Comparison of ENCODE assay signal across 13 cellular contexts in the genomic region with DNA sequence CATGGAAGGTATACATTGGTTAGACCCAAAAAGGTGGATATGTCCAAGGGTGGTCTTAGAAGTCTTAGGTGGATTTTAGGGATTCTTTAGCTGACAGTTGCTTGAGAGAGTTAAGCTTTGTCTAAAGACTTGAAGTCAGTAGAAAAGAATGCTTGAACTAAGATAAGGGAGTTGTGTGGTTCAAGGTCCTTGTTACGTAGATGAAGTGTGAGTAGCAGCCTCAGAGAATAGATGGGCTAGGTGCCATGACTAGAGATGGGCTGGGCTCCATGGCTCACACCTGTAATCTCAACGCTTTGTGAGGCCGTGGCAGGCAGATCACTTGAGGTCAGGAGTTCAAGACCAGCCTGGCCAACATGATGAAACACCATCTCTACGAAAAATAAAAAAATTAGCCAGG. TPM values are rescaled to one million over a fixed set of nuclear protein-coding genes. Genes with fewer than 3 reads are reported as not detected.
A peak's percentile ranks its signal among the peaks of the same experiment; 100 is the strongest.
DNase-seq lines count a peak whose midpoint lies in the region; ATAC-seq and TF ChIP-seq lines count a peak whose summit lies in the region.
"Had no signal": no experiment of that assay in that cellular context is flagged by ENCODE, and none has a peak within 500 bp of the region (broad histone marks: within the 10 kb centered on the region; RNA-seq: fewer than 3 reads in every experiment).

No MANE protein-coding gene starts in this region.

- H3K4me3 ChIP-seq in hepatocyte (no peak overlapping the region), testis (no peak overlapping the region)

- H3K9me3 ChIP-seq in hepatocyte (ENCODE audit: low read depth), result no peaks in the 10 kb centered on the region
- no peaks in the 10 kb centered on the region for H3K9me3 ChIP-seq in testis
- H3K9me3 ChIP-seq: HAP-1 had no signal

- intact Hi-C loops in activated T-helper 1 cell treated with anti-CD3 and anti-CD28 coated beads, Interleukin-12 subunit alpha, Interleukin-12 subunit beta, Interleukin-2, Interleukin-4 antibody, amounts not matched to agents 30 ng/mL and 10 ng/mL and 1 ng/mL, durations not matched to agents 14 hours and 24 hours and 36 hours (cut with micrococcal nuclease), result loop anchor here (5.0 kb wide), 2 partner anchors 160 to 625 kb away; a partner anchor contains a TSS
- intact Hi-C loops in testis (cut with DNase I; ENCODE audit: low total_unique reads), result no loop called here

- H3K79me2 ChIP-seq in hepatocyte, result peaks cover 23% of the 10 kb centered on the region

- H3K4me2 ChIP-seq in hepatocyte, result peak overlapping the region; percentile 82

- H3K27ac Mint-ChIP-seq in activated naive CD4-positive, alpha-beta T cell treated with anti-CD3 and anti-CD28 coated beads, Interleukin-2, amount 50 U/mL, for 24 hours, result no peak overlapping the region
- H3K27ac Mint-ChIP-seq in activated T-helper 1 cell treated with anti-CD3 and anti-CD28 coated beads, Interleukin-12 subunit alpha, Interleukin-12 subunit beta, Interleukin-2, Interleukin-4 antibody, amounts not matched to agents 30 ng/mL and 10 ng/mL and 1 ng/mL, durations not matched to agents 14 hours and 24 hours and 36 hours, result no peak overlapping the region

- H3K4me1 ChIP-seq in hepatocyte (ENCODE audit: insufficient read depth) (peaks cover 12% of the 10 kb centered on the region), testis (peaks cover 8% of the 10 kb centered on the region)

- TF ChIP-seq CTCF in hepatocyte (IDR thresholded peaks at IDR 0.05; ENCODE audit: poor library complexity) (no peak), testis (IDR thresholded peaks at IDR 0.05) (no peak)

- no peaks in the 10 kb centered on the region for H3K9me3 Mint-ChIP-seq in activated naive CD4-positive, alpha-beta T cell treated with anti-CD3 and anti-CD28 coated beads, Interleukin-2, amount 50 U/mL, for 24 hours
- peaks cover 3% of the 10 kb centered on the region for H3K9me3 Mint-ChIP-seq in activated T-helper 1 cell treated with anti-CD3 and anti-CD28 coated beads, Interleukin-12 subunit alpha, Interleukin-12 subunit beta, Interleukin-2, Interleukin-4 antibody, amounts not matched to agents 30 ng/mL and 10 ng/mL and 1 ng/mL, durations not matched to agents 14 hours and 24 hours and 36 hours

- H3K27me3 ChIP-seq in hepatocyte (no peaks in the 10 kb centered on the region), testis (no peaks in the 10 kb centered on the region)
- H3K27me3 ChIP-seq: cardiac muscle cell had no signal

- H3K27me3 Mint-ChIP-seq in activated naive CD4-positive, alpha-beta T cell treated with anti-CD3 and anti-CD28 coated beads, Interleukin-2, amount 50 U/mL, for 24 hours, result no peaks in the 10 kb centered on the region
- peaks cover 1% of the 10 kb centered on the region for H3K27me3 Mint-ChIP-seq in activated T-helper 1 cell treated with anti-CD3 and anti-CD28 coated beads, Interleukin-12 subunit alpha, Interleukin-12 subunit beta, Interleukin-2, Interleukin-4 antibody, amounts not matched to agents 30 ng/mL and 10 ng/mL and 1 ng/mL, durations not matched to agents 14 hours and 24 hours and 36 hours (ENCODE audit: insufficient read depth)

- 72% methylated on average over 4 of the region's 4 CpGs for WGBS in hepatocyte (ENCODE audit: low lambda C conversion rate, missing lambda C conversion rate)
- WGBS in testis, 2 donors, result 52 to 53% methylated on average over 4 of the region's 4 CpGs

- H3K4me1 Mint-ChIP-seq in activated naive CD4-positive, alpha-beta T cell treated with anti-CD3 and anti-CD28 coated beads, Interleukin-2, amount 50 U/mL, for 24 hours, result peaks cover 38% of the 10 kb centered on the region
- H3K4me1 Mint-ChIP-seq in activated T-helper 1 cell treated with anti-CD3 and anti-CD28 coated beads, Interleukin-12 subunit alpha, Interleukin-12 subunit beta, Interleukin-2, Interleukin-4 antibody, amounts not matched to agents 30 ng/mL and 10 ng/mL and 1 ng/mL, durations not matched to agents 14 hours and 24 hours and 36 hours (ENCODE audit: low read depth), result peaks cover 23% of the 10 kb centered on the region

- TF ChIP-seq POLR2A in testis (IDR thresholded peaks at IDR 0.05), result no peak

- DNase-seq in activated naive CD4-positive, alpha-beta T cell (lab: John Stamatoyannopoulos, UW), result no peak
- no peak for DNase-seq in activated T-helper 1 cell treated with anti-CD3 and anti-CD28 coated beads, Interleukin-12 subunit alpha, Interleukin-12 subunit beta, Interleukin-2, Interleukin-4 antibody, amounts not matched to agents 30 ng/mL and 10 ng/mL and 1 ng/mL, durations not matched to agents 14 hours and 24 hours and 36 hours (ENCODE audit: low spot score)
- DNase-seq in hepatocyte (ENCODE audit: low spot score) (peak; percentile 46), testis (peak; percentile 51), NCI-H128 (lab: John Stamatoyannopoulos, UW; ENCODE audit: unreplicated experiment) (no peak), cerebellar nuclear complex (lab: John Stamatoyannopoulos, UW) (no peak)
- DNase-seq: MV-4-11, NCI-H345, T1000 had no signal

- H3K36me3 ChIP-seq in hepatocyte (replicated peaks; ENCODE audit: insufficient read depth, low read depth) (no peaks in the 10 kb centered on the region), testis (ENCODE audit: low read depth, missing control alignments) (no peaks in the 10 kb centered on the region)
- H3K36me3 ChIP-seq: cardiac muscle cell, HAP-1 had no signal

- no peaks in the 10 kb centered on the region for H4K20me1 ChIP-seq in hepatocyte (ENCODE audit: insufficient read depth, poor library complexity, severe bottlenecking)

- no peaks in the 10 kb centered on the region for H3K9me2 ChIP-seq in hepatocyte (replicated peaks; ENCODE audit: insufficient read depth)

- peaks cover 7% of the 10 kb centered on the region for H3K36me3 Mint-ChIP-seq in activated naive CD4-positive, alpha-beta T cell treated with anti-CD3 and anti-CD28 coated beads, Interleukin-2, amount 50 U/mL, for 24 hours
- peaks cover 5% of the 10 kb centered on the region for H3K36me3 Mint-ChIP-seq in activated T-helper 1 cell treated with anti-CD3 and anti-CD28 coated beads, Interleukin-12 subunit alpha, Interleukin-12 subunit beta, Interleukin-2, Interleukin-4 antibody, amounts not matched to agents 30 ng/mL and 10 ng/mL and 1 ng/mL, durations not matched to agents 14 hours and 24 hours and 36 hours (ENCODE audit: low read depth)

- no peak overlapping the region for H2AFZ ChIP-seq in hepatocyte

- H3K4me3 Mint-ChIP-seq in activated naive CD4-positive, alpha-beta T cell treated with anti-CD3 and anti-CD28 coated beads, Interleukin-2, amount 50 U/mL, for 24 hours, result peak overlapping the region; percentile 93
- H3K4me3 Mint-ChIP-seq in activated T-helper 1 cell treated with anti-CD3 and anti-CD28 coated beads, Interleukin-12 subunit alpha, Interleukin-12 subunit beta, Interleukin-2, Interleukin-4 antibody, amounts not matched to agents 30 ng/mL and 10 ng/mL and 1 ng/mL, durations not matched to agents 14 hours and 24 hours and 36 hours, result peak overlapping the region; percentile 87

- H3K27ac ChIP-seq in hepatocyte, result peak overlapping the region; percentile 93
- H3K27ac ChIP-seq in testis, result peak overlapping the region in 1 of 2 donors; percentile 90

- ATAC-seq in HG02938 (IDR thresholded peaks at IDR 0.05; ENCODE audit: unreplicated experiment), result no peak

RNA-seq across cellular contexts. Expression of a gene that starts 1.7 kb away (rescaled TPM):
- 8.1 and 10.8 TPM in 2 replicates for total RNA-seq in activated T-helper 1 cell treated with anti-CD3 and anti-CD28 coated beads, Interleukin-12 subunit alpha, Interleukin-12 subunit beta, Interleukin-2, Interleukin-4 antibody, amounts not matched to agents 30 ng/mL and 10 ng/mL and 1 ng/mL, durations not matched to agents 14 hours and 24 hours and 36 hours
- 5.9 and 8.3 TPM in 2 replicates for total RNA-seq in hepatocyte
- polyA plus RNA-seq in hepatocyte, result 9.1 and 11.2 TPM in 2 replicates
- 1 to 10 TPM; 2.2 to 6.0 TPM for total RNA-seq in testis
- 5.4 TPM for polyA plus RNA-seq in testis (ENCODE audit: insufficient read depth, low read depth, low replicate concordance)

Comparison
In these comparisons a context has a peak if more than half of its experiments do, and no peak if none do; other contexts are left out.
1. DNase-seq: peak in hepatocyte (single experiment) and testis (single experiment); none in activated naive CD4-positive, alpha-beta T cell (0 of 4), activated T-helper 1 cell treated with anti-CD3 and anti-CD28 coated beads, Interleukin-12 subunit alpha, Interleukin-12 subunit beta, Interleukin-2, Interleukin-4 antibody, amounts not matched to agents 30 ng/mL and 10 ng/mL and 1 ng/mL, durations not matched to agents 14 hours and 24 hours and 36 hours (single experiment), NCI-H128 (single experiment) and cerebellar nuclear complex (0 of 2).